Comparison of ENCODE assay signal across 16 cellular contexts in the genomic region with DNA sequence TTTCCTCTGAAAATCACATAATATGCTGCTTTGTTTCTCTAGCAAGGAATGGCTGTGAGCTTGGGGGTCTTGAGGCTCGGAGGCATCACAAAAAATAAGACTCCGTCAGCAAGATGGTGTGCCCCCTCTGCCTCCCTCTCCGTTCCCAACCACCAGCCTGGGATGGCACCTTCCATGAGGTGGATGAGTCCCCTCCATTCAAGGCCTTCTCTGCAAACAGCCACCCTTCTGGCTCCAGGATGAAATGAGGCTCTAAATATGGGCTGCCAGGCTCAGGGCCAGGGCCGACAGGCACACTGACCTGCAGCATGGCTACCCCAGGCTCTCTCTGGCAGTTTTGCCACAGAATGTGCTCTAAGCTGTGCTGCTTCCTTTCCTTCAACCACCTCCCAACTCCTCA.
DNase-seq lines count a peak whose midpoint lies in the region; ATAC-seq and TF ChIP-seq lines count a peak whose summit lies in the region.
"Had no signal": no experiment of that assay in that cellular context is flagged by ENCODE, and none has a peak within 500 bp of the region (broad histone marks: within the 10 kb centered on the region; RNA-seq: fewer than 3 reads in every experiment).

No MANE protein-coding gene starts in this region.

- TF ChIP-seq CTCF in heart right ventricle (IDR thresholded peaks at IDR 0.05) (no peak), neural crest cell (conservative IDR thresholded peaks at IDR 0.05) (no peak), sigmoid colon (IDR thresholded peaks at IDR 0.05) (no peak)

- H3K27ac Mint-ChIP-seq in neural crest cell (ENCODE audit: unreplicated experiment) = peak overlapping the region; percentile 3
- H3K27ac Mint-ChIP-seq: CD14-positive monocyte; CD8-positive, alpha-beta T cell; HFFc6; IgD-negative memory B cell had no signal

- intact Hi-C loops in Right ventricle myocardium superior (cut with DNase I) = no loop called here
- intact Hi-C loops in heart right ventricle (cut with DNase I) = no loop called here
- intact Hi-C loops in sigmoid colon (cut with DNase I) = no loop called here

- peak; percentile 6 for DNase-seq in Right ventricle myocardium superior
- DNase-seq in heart right ventricle = no peak
- DNase-seq in neural crest cell (ENCODE audit: low read depth, low spot score) = no peak
- DNase-seq in sigmoid colon = peak; percentile 19
- no peak for DNase-seq in SKM-1 treated with dmso at 0.1 percent for 144 hours (lab: John Stamatoyannopoulos, UW; ENCODE audit: unreplicated experiment)
- DNase-seq: CD8-positive, alpha-beta T cell; COR-L47; DMS153; EL; HCEC 1CT; HFFc6 had no signal

- H3K27me3 Mint-ChIP-seq in neural crest cell (ENCODE audit: low read depth) = no peaks in the 10 kb centered on the region
- H3K27me3 Mint-ChIP-seq: IgD-negative memory B cell had no signal

- H3K4me1 Mint-ChIP-seq in neural crest cell = peaks cover 18% of the 10 kb centered on the region
- H3K4me1 Mint-ChIP-seq: CD14-positive monocyte had no signal

- no peak overlapping the region for H3K4me3 Mint-ChIP-seq in neural crest cell
- H3K4me3 Mint-ChIP-seq: CD14-positive monocyte; CD8-positive, alpha-beta T cell; HFFc6; IgD-negative memory B cell had no signal

- no peak for TF ChIP-seq POLR2A in sigmoid colon (IDR thresholded peaks at IDR 0.05)

- no peak for TF ChIP-seq EP300 in sigmoid colon (IDR thresholded peaks at IDR 0.05)

- H3K4me1 ChIP-seq in heart right ventricle = no peaks in the 10 kb centered on the region
- no peaks in the 10 kb centered on the region for H3K4me1 ChIP-seq in sigmoid colon

- WGBS in heart right ventricle, 2 donors = 80 to 92% methylated on average over 4 of the region's 4 CpGs
- 90 to 94% methylated on average over 4 of the region's 4 CpGs for WGBS in sigmoid colon, 2 donors

- H3K27ac ChIP-seq in heart right ventricle (no peak overlapping the region), sigmoid colon (no peak overlapping the region)
- H3K27ac ChIP-seq: 22Rv1 had no signal

- H3K27me3 ChIP-seq in heart right ventricle (peaks cover 0 to 27% (median 0%) of the 10 kb centered on the region in 7 donors), sigmoid colon (no peaks in the 10 kb centered on the region)

- H3K36me3 Mint-ChIP-seq in neural crest cell (ENCODE audit: low read depth) = peaks cover 6% of the 10 kb centered on the region
- H3K36me3 Mint-ChIP-seq: CD14-positive monocyte; CD8-positive, alpha-beta T cell; IgD-negative memory B cell had no signal

- H3K36me3 ChIP-seq in heart right ventricle (no peaks in the 10 kb centered on the region), sigmoid colon (no peaks in the 10 kb centered on the region)

- ATAC-seq in Right ventricle myocardium superior (ENCODE audit: poor library complexity) (no peak), heart right ventricle (no peak), GM19035 (IDR thresholded peaks at IDR 0.05; ENCODE audit: unreplicated experiment) (no peak), HG02759 (IDR thresholded peaks at IDR 0.05; ENCODE audit: unreplicated experiment) (no peak)
- ATAC-seq: CD8-positive, alpha-beta T cell had no signal

- peaks cover 0 to 13% (median 0%) of the 10 kb centered on the region in 11 donors for H3K9me3 ChIP-seq in heart right ventricle
- no peaks in the 10 kb centered on the region for H3K9me3 ChIP-seq in sigmoid colon

- no peak overlapping the region for H3K4me3 ChIP-seq in heart right ventricle
- H3K4me3 ChIP-seq in sigmoid colon = no peak overlapping the region

- no peaks in the 10 kb centered on the region for H3K9me3 Mint-ChIP-seq in neural crest cell
- H3K9me3 Mint-ChIP-seq: CD8-positive, alpha-beta T cell had no signal

Comparison
In these comparisons a context has a peak if more than half of its experiments do, and no peak if none do; other contexts are left out.
1. DNase-seq: peak in Right ventricle myocardium superior (single experiment) and sigmoid colon (single experiment); none in heart right ventricle (0 of 2), neural crest cell (single experiment) and SKM-1 treated with dmso at 0.1 percent for 144 hours (single experiment).